In the genomic region with DNA sequence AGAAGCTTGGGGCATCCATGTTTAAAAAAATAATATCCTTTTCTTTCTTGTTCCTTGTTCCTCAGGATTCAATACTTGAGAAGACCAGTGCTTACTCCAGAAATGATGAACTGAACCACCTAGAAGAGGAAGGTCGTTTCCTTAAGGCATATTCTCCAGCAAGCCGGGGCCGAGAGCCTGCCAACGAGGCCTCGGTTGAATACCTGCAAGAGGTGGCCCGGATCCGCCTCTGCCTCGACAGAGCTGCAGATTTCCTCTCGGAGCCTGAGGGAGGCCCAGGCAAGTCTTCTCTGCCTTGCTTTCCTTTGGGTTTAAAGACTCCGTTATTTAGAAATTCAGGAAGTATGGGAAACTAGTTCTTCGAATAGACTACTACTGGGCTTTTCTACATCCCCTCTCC, we compare ENCODE assay signal across 25 cellular contexts.
"Had no signal": no experiment of that assay in that cellular context is flagged by ENCODE, and none has a peak within 500 bp of the region (broad histone marks: within the 10 kb centered on the region; RNA-seq: fewer than 3 reads in every experiment).

No MANE protein-coding gene starts in this region.

- H3K9me3 ChIP-seq: body of pancreas, breast epithelium, SJCRH30 had no signal

- H3K27ac ChIP-seq: body of pancreas, breast epithelium, KMS-11, SJCRH30, SK-N-MC had no signal

- H3K9me3 Mint-ChIP-seq: activated CD4-positive, alpha-beta T cell treated with anti-CD3 and anti-CD28 coated beads, Interleukin-2, amount 10 ng/mL, durations not matched to agents 24 days and 14 days; activated naive CD4-positive, alpha-beta T cell treated with anti-CD3 and anti-CD28 coated beads, Interleukin-2, amount 50 U/mL, for 24 hours; activated naive CD8-positive, alpha-beta T cell treated with anti-CD3 and anti-CD28 coated beads, Interleukin-2, amount 10 ng/mL, durations not matched to agents 7 days and 5 days; activated T-helper 2 cell treated with anti-CD3 and anti-CD28 coated beads, Interferon-gamma antibody, Interleukin-2, Interleukin-4, amounts not matched to agents 10 μg/mL and 5 μg/mL and 100 μg/mL, durations not matched to agents 14 hours and 24 hours and 36 hours; T-helper 1 cell treated with Interleukin-12 subunit alpha and Interleukin-12 subunit beta and Interleukin-4 antibody, amounts not matched to agents 30 μg/mL and 1 μg/mL, for 36 hours; T-helper 2 cell treated with Interferon-gamma antibody and Interleukin-4, amounts not matched to agents 5 μg/mL and 100 μg/mL, for 36 hours had no signal

- H3K36me3 ChIP-seq: SJCRH30 had no signal

- H3K27me3 ChIP-seq: body of pancreas, breast epithelium, SJCRH30 had no signal

- H3K4me3 ChIP-seq: body of pancreas, breast epithelium, SJCRH30, SK-N-MC had no signal

- ATAC-seq: body of pancreas, Panc1 had no signal

- H3K4me3 Mint-ChIP-seq: activated CD4-positive, alpha-beta T cell treated with anti-CD3 and anti-CD28 coated beads, Interleukin-2, amount 10 ng/mL, durations not matched to agents 24 days and 14 days; activated naive CD4-positive, alpha-beta T cell treated with anti-CD3 and anti-CD28 coated beads, Interleukin-2, amount 50 U/mL, for 24 hours; activated naive CD8-positive, alpha-beta T cell treated with anti-CD3 and anti-CD28 coated beads, Interleukin-2, amount 10 ng/mL, durations not matched to agents 7 days and 5 days; T-helper 1 cell treated with Interleukin-12 subunit alpha and Interleukin-12 subunit beta and Interleukin-4 antibody, amounts not matched to agents 30 μg/mL and 1 μg/mL, for 36 hours; T-helper 2 cell treated with Interferon-gamma antibody and Interleukin-4, amounts not matched to agents 5 μg/mL and 100 μg/mL, for 36 hours had no signal

- H3K4me1 ChIP-seq: body of pancreas, breast epithelium, SJCRH30 had no signal

- DNase-seq: activated CD4-positive, alpha-beta T cell treated with anti-CD3 and anti-CD28 coated beads, Interleukin-2, amount 10 ng/mL, durations not matched to agents 24 days and 14 days; activated CD4-positive, alpha-beta T cell treated with anti-CD3 and anti-CD28 coated beads, Interleukin-2, amount 50 U/mL, for 4 hours; activated naive CD4-positive, alpha-beta T cell; activated T-cell treated with anti-CD3 and anti-CD28 coated beads, Interleukin-2, amount 50 U/mL, for 48 hours; amygdala; body of pancreas; MM.1S; MV-4-11; NCI-H1092; NCI-H1436 treated with DMSO at 0.1 percent for 48 hours; NCI-H1694 treated with DMSO at 0.1 percent for 48 hours; NCI-H2029; NCI-H345; NCI-H524 treated with DMSO at 0.1 percent for 48 hours; SHP77; SJCRH30 had no signal

- H3K4me1 Mint-ChIP-seq: activated CD4-positive, alpha-beta T cell treated with anti-CD3 and anti-CD28 coated beads, Interleukin-2, amount 10 ng/mL, durations not matched to agents 24 days and 14 days; activated naive CD4-positive, alpha-beta T cell treated with anti-CD3 and anti-CD28 coated beads, Interleukin-2, amount 50 U/mL, for 24 hours had no signal

- H3K27ac Mint-ChIP-seq: activated CD4-positive, alpha-beta T cell treated with anti-CD3 and anti-CD28 coated beads, Interleukin-2, amount 10 ng/mL, durations not matched to agents 24 days and 14 days; activated naive CD4-positive, alpha-beta T cell treated with anti-CD3 and anti-CD28 coated beads, Interleukin-2, amount 50 U/mL, for 24 hours; activated naive CD8-positive, alpha-beta T cell treated with anti-CD3 and anti-CD28 coated beads, Interleukin-2, amount 10 ng/mL, durations not matched to agents 7 days and 5 days; activated T-helper 2 cell treated with anti-CD3 and anti-CD28 coated beads, Interferon-gamma antibody, Interleukin-2, Interleukin-4, amounts not matched to agents 10 μg/mL and 5 μg/mL and 100 μg/mL, durations not matched to agents 14 hours and 24 hours and 36 hours; T-helper 1 cell treated with Interleukin-12 subunit alpha and Interleukin-12 subunit beta and Interleukin-4 antibody, amounts not matched to agents 30 μg/mL and 1 μg/mL, for 36 hours; T-helper 2 cell treated with Interferon-gamma antibody and Interleukin-4, amounts not matched to agents 5 μg/mL and 100 μg/mL, for 36 hours had no signal

- H3K27me3 Mint-ChIP-seq: activated CD4-positive, alpha-beta T cell treated with anti-CD3 and anti-CD28 coated beads, Interleukin-2, amount 10 ng/mL, durations not matched to agents 24 days and 14 days; activated naive CD4-positive, alpha-beta T cell treated with anti-CD3 and anti-CD28 coated beads, Interleukin-2, amount 50 U/mL, for 24 hours; activated naive CD8-positive, alpha-beta T cell treated with anti-CD3 and anti-CD28 coated beads, Interleukin-2, amount 10 ng/mL, durations not matched to agents 7 days and 5 days had no signal

- H3K4me2 ChIP-seq: KMS-11 had no signal
